In the genomic region with DNA sequence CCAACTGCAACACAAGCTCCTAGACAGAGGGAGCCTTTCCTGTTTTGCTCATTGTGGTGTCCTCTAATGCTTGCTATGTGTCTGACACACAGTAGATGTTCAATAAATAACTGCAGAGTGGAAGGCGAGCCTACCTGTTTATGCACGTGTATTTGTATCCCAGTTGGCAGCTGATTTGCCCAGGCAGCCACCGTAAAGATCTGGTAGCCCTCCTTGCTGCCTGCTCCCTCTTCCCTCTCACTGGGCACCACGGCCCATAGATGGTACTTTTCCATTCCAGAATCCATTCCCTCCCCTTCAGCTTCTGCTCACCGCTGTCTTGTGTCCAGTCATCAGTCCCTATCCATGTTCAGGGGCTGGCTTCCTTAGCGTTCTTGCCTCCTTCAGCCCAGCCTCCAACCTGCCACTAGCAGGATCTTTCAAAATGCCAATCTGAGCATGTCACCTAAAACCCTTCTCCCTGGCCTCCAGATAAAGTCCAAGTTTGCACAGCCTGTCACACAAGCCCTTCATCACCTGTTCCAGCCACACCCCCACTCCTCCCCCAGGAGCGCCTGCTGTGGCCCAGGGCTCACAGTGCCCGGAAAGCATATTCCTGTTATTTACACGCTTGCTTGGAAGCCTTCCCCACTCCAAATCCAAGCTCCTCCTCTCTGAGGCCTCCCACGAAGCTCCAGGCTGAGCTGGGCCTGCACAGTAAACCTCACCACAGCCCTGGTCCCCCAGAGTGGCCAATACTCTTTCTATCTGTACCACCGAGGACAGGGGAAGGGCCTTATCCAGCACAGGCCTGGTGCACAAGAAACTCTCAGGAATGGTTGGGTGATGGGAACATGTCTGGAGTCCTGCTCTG, we compare ENCODE assay signal across 11 cellular contexts. TPM values are rescaled to one million over a fixed set of nuclear protein-coding genes. Genes with fewer than 3 reads are reported as not detected.
DNase-seq lines count a peak whose midpoint lies in the region; ATAC-seq and TF ChIP-seq lines count a peak whose summit lies in the region.
"Had no signal": no experiment of that assay in that cellular context is flagged by ENCODE, and none has a peak within 500 bp of the region (broad histone marks: within the 10 kb centered on the region; RNA-seq: fewer than 3 reads in every experiment).

No MANE protein-coding gene starts in this region.

- WGBS in esophagus muscularis mucosa = 41% methylated on average over 11 of the region's 11 CpGs
- 46 to 52% methylated on average over 10 to 11 of the region's 11 CpGs for WGBS in tibial nerve, 2 donors

- H3K9ac ChIP-seq in muscle layer of colon (ENCODE audit: low read length) = peak overlapping the region; percentile 21

- H3K27ac ChIP-seq in esophagus muscularis mucosa (replicated peaks in 1 of 4) (peak overlapping the region; percentile 62 to 83 (median 72)), muscle layer of colon (ENCODE audit: low read depth, low read length) (peak overlapping the region; percentile 96), tibial nerve (peak overlapping the region; percentile 12 to 83 (median 72))
- H3K27ac ChIP-seq: A549 had no signal

- TF ChIP-seq EP300 in esophagus muscularis mucosa (IDR thresholded peaks at IDR 0.05) (peak; percentile 74), tibial nerve (IDR thresholded peaks at IDR 0.05) (peak in 1 of 2 donors; percentile 33)

- H3K4me3 ChIP-seq in esophagus muscularis mucosa (no peak overlapping the region), muscle layer of colon (ENCODE audit: low read depth in 1 of 2, low read length in 2 of 2) (no peak overlapping the region), tibial nerve (no peak overlapping the region)
- H3K4me3 ChIP-seq: A549 had no signal

- ATAC-seq in HG03457 (IDR thresholded peaks at IDR 0.05; ENCODE audit: unreplicated experiment) (no peak), HG03571 (IDR thresholded peaks at IDR 0.05; ENCODE audit: unreplicated experiment) (no peak)
- ATAC-seq: A549 had no signal

- no peak for TF ChIP-seq CTCF in esophagus muscularis mucosa (IDR thresholded peaks at IDR 0.05)
- no peak for TF ChIP-seq CTCF in tibial nerve (IDR thresholded peaks at IDR 0.05)

- no peaks in the 10 kb centered on the region for H3K9me3 ChIP-seq in esophagus muscularis mucosa
- H3K9me3 ChIP-seq in muscle layer of colon (ENCODE audit: low read length) = no peaks in the 10 kb centered on the region
- no peaks in the 10 kb centered on the region for H3K9me3 ChIP-seq in tibial nerve
- H3K9me3 ChIP-seq: A549 had no signal

- H3K36me3 ChIP-seq in esophagus muscularis mucosa = peaks cover 0 to 35% (median 17%) of the 10 kb centered on the region in 4 donors
- peaks cover 28% of the 10 kb centered on the region for H3K36me3 ChIP-seq in muscle layer of colon (ENCODE audit: insufficient read depth, low read length)
- H3K36me3 ChIP-seq in tibial nerve = peaks cover 0 to 33% (median 3%) of the 10 kb centered on the region in 3 donors

- no peaks in the 10 kb centered on the region for H3K27me3 ChIP-seq in esophagus muscularis mucosa
- no peaks in the 10 kb centered on the region for H3K27me3 ChIP-seq in muscle layer of colon (ENCODE audit: control insufficient read depth in 1 of 2, insufficient read depth in 2 of 2, low read length in 2 of 2)
- H3K27me3 ChIP-seq in tibial nerve = no peaks in the 10 kb centered on the region

- no peak for TF ChIP-seq POLR2A in esophagus muscularis mucosa (IDR thresholded peaks at IDR 0.05; ENCODE audit: low read depth)
- TF ChIP-seq POLR2A in tibial nerve (IDR thresholded peaks at IDR 0.05) = no peak

- intact Hi-C loops in esophagus muscularis mucosa (cut with DNase I) = no loop called here

- H3K4me1 ChIP-seq in esophagus muscularis mucosa (peaks cover 0 to 66% (median 20%) of the 10 kb centered on the region in 4 donors), muscle layer of colon (ENCODE audit: insufficient read depth, low read length) (peaks cover 63% of the 10 kb centered on the region), tibial nerve (peaks cover 3 to 61% (median 30%) of the 10 kb centered on the region in 4 donors)
- H3K4me1 ChIP-seq: A549 had no signal

- DNase-seq in NCI-H1417 (lab: John Stamatoyannopoulos, UW) (peak; percentile 13 to 52 (median 38)), NCI-H1417 treated with DMSO at 0.1 percent for 48 hours (lab: John Stamatoyannopoulos, UW) (no peak), esophagus muscularis mucosa (ENCODE audit: extremely low spot score) (no peak), tibial nerve (ENCODE audit: low spot score in 2 of 2) (no peak), NCI-H1436 (lab: John Stamatoyannopoulos, UW) (no peak)
- DNase-seq: endodermal cell, T-helper 9 cell had no signal

RNA-seq across cellular contexts. Expression of a gene that starts 21.0 kb away (rescaled TPM):
- 100 to 1,000 TPM; 100 to 156 (median 120) TPM for total RNA-seq in esophagus muscularis mucosa
- total RNA-seq in tibial nerve = 100 to 1,000 TPM; 122 to 165 (median 138) TPM

Comparison
In these comparisons a context has a peak if more than half of its experiments do, and no peak if none do; other contexts are left out.
1. DNase-seq: peak in NCI-H1417 (3 of 3); none in NCI-H1417 treated with DMSO at 0.1 percent for 48 hours (single experiment), esophagus muscularis mucosa (single experiment), tibial nerve (0 of 2) and NCI-H1436 (single experiment).
2. Peak in every context shown above with its lines, with median percentiles within 50 percentile points of each other: H3K27ac ChIP-seq.